In genomic region chr4:93285346-93285745, GRCh38 we compare ENCODE assay signal across 26 cellular contexts.
DNase-seq lines count a peak whose midpoint lies in the region; ATAC-seq, FAIRE-seq and TF ChIP-seq lines count a peak whose summit lies in the region.
"Had no signal": no experiment of that assay in that cellular context is flagged by ENCODE, and none has a peak within 500 bp of the region (broad histone marks: within the 10 kb centered on the region; RNA-seq: fewer than 3 reads in every experiment).

No MANE protein-coding gene starts in this region.

- H3K27ac ChIP-seq in HepG2 (ENCODE audit: extremely low read length, insufficient read depth, low read length) = no peak overlapping the region
- no peak overlapping the region for H3K27ac ChIP-seq in right lobe of liver
- H3K27ac ChIP-seq in small intestine (ENCODE audit: low read depth in 1 of 2, low read length in 1 of 2) = no peak overlapping the region
- H3K27ac ChIP-seq in H9 (ENCODE audit: insufficient read length, low read depth, low read length) = no peak overlapping the region
- H3K27ac ChIP-seq: 22Rv1; A549; BLaER1 treated with 17β-estradiol and CSF1 and Interleukin-3, amounts not matched to agents 10 nM and 100 nM; C4-2B had no signal

- no peak for ATAC-seq in HepG2
- no peak for ATAC-seq in right lobe of liver
- ATAC-seq: A549; CD8-positive, alpha-beta T cell; GM12878 had no signal

- H3K36me3 ChIP-seq in HepG2 (replicated peaks in 1 of 2; ENCODE audit: control insufficient read depth in 1 of 2, insufficient read depth in 2 of 2, low read length in 2 of 2) = no peaks in the 10 kb centered on the region
- no peaks in the 10 kb centered on the region for H3K36me3 ChIP-seq in right lobe of liver
- no peaks in the 10 kb centered on the region for H3K36me3 ChIP-seq in small intestine (ENCODE audit: control insufficient read depth in 2 of 2, insufficient read depth in 2 of 2, low read length in 2 of 2)
- H3K36me3 ChIP-seq: BLaER1 treated with 17β-estradiol and CSF1 and Interleukin-3, amounts not matched to agents 10 nM and 100 nM had no signal

- no peak overlapping the region for H3K56ac ChIP-seq in H9 (ENCODE audit: insufficient read length, low read depth, low read length)

- H3K27ac Mint-ChIP-seq in H9 = no peak overlapping the region
- H3K27ac Mint-ChIP-seq: B cell; CD4-positive, alpha-beta T cell; CD8-positive, alpha-beta T cell had no signal

- H3T11ph ChIP-seq in H9 (ENCODE audit: low read length) = no peak overlapping the region

- no peak overlapping the region for H2BK5ac ChIP-seq in H9 (ENCODE audit: insufficient read length, low read length)

- H4K20me1 ChIP-seq in HepG2 (ENCODE audit: insufficient read depth, low read length) = no peaks in the 10 kb centered on the region
- H4K20me1 ChIP-seq in H9 (ENCODE audit: control insufficient read depth, insufficient read depth, insufficient read length) = no peaks in the 10 kb centered on the region
- H4K20me1 ChIP-seq: BLaER1 treated with 17β-estradiol and CSF1 and Interleukin-3, amounts not matched to agents 10 nM and 100 nM had no signal

- no peak overlapping the region for H2AFZ ChIP-seq in HepG2 (ENCODE audit: low read length)
- no peak overlapping the region for H2AFZ ChIP-seq in H9 (ENCODE audit: low read length)

- no peak overlapping the region for H4K5ac ChIP-seq in H9 (ENCODE audit: insufficient read length, low read depth, low read length)

- in situ Hi-C loops in HepG2 (cut with HindIII; ENCODE audit: extremely low pct_ligation_motif_present, low pct_unique_long_range_greater_than_20kb) = no loop called here

- H3K9ac ChIP-seq in HepG2 (ENCODE audit: insufficient read depth, low read depth, low read length) (no peak overlapping the region), H9 (ENCODE audit: extremely low read depth, insufficient read length, low read length) (no peak overlapping the region)
- H3K9ac ChIP-seq: BLaER1 treated with 17β-estradiol and CSF1 and Interleukin-3, amounts not matched to agents 10 nM and 100 nM had no signal

- no peak overlapping the region for H2BK12ac ChIP-seq in H9 (ENCODE audit: insufficient read length, low read depth, low read length)

- no peak overlapping the region for H3K4ac ChIP-seq in H9 (ENCODE audit: low read depth, low read length)

- POLR2A ChIA-PET in HepG2 (lab: Yijun Ruan, JAX) = no interaction called here

- no peaks in the 10 kb centered on the region for H3K23me2 ChIP-seq in H9 (ENCODE audit: insufficient read length, low read depth, low read length, poor library complexity, severe bottlenecking)

- no peak overlapping the region for H3K4me3 ChIP-seq in HepG2 (replicated peaks in 1 of 3; ENCODE audit: insufficient read depth in 1 of 3, low read depth in 2 of 3, low read length in 3 of 3)
- H3K4me3 ChIP-seq in right lobe of liver = no peak overlapping the region
- H3K4me3 ChIP-seq in small intestine (ENCODE audit: low read depth in 1 of 2, low read length in 2 of 2) = no peak overlapping the region
- H3K4me3 ChIP-seq: A549; BLaER1 treated with 17β-estradiol and CSF1 and Interleukin-3, amounts not matched to agents 10 nM and 100 nM; GM12878 had no signal

- H3K27me3 ChIP-seq in HepG2 (ENCODE audit: control insufficient read depth in 1 of 2, insufficient read depth in 2 of 2, low read length in 2 of 2) (no peaks in the 10 kb centered on the region), right lobe of liver (no peaks in the 10 kb centered on the region), small intestine (ENCODE audit: control insufficient read depth in 2 of 2, insufficient read depth in 2 of 2, low read length in 2 of 2) (no peaks in the 10 kb centered on the region), H9 (ENCODE audit: insufficient read depth, low read length) (no peaks in the 10 kb centered on the region)
- H3K27me3 ChIP-seq: BLaER1 treated with 17β-estradiol and CSF1 and Interleukin-3, amounts not matched to agents 10 nM and 100 nM had no signal

- no peaks in the 10 kb centered on the region for H3K27me3 Mint-ChIP-seq in H9 (ENCODE audit: low read depth)
- H3K27me3 Mint-ChIP-seq: B cell; CD4-positive, alpha-beta T cell had no signal

- H3K9me3 Mint-ChIP-seq in H9 = no peaks in the 10 kb centered on the region
- H3K9me3 Mint-ChIP-seq: CD4-positive, alpha-beta T cell had no signal

- CTCF ChIA-PET in HepG2 (lab: Yijun Ruan, JAX; ENCODE audit: low intra/inter-chr PET ratio, low total read pairs) = no interaction called here

- H4K91ac ChIP-seq in H9 (ENCODE audit: insufficient read length, low read depth, low read length) = no peak overlapping the region

- H2BK20ac ChIP-seq in H9 (ENCODE audit: low read depth, low read length, poor library complexity, severe bottlenecking) = no peak overlapping the region

- H3K18ac ChIP-seq in H9 (ENCODE audit: insufficient read length, low read depth, low read length) = no peak overlapping the region

- FAIRE-seq in HepG2 (lab: Jason Lieb, UNC) (no peak), frontal cortex (lab: Jason Lieb, UNC) (peak; percentile 54), small intestine (lab: Jason Lieb, UNC) (peak; percentile 62)
- FAIRE-seq: A549, GM12878, GM12892, GM18507 had no signal

- H3K9me3 ChIP-seq in HepG2 (ENCODE audit: low read length) (no peaks in the 10 kb centered on the region), right lobe of liver (no peaks in the 10 kb centered on the region), small intestine (ENCODE audit: control insufficient read depth, low read depth) (no peaks in the 10 kb centered on the region), H9 (ENCODE audit: control insufficient read depth, low read depth, low read length) (no peaks in the 10 kb centered on the region)
- H3K9me3 ChIP-seq: A549; BLaER1 treated with 17β-estradiol and CSF1 and Interleukin-3, amounts not matched to agents 10 nM and 100 nM; Caco-2 had no signal

- no peak overlapping the region for H2AK5ac ChIP-seq in H9 (ENCODE audit: insufficient read length, low read length)

- H3K79me1 ChIP-seq in H9 (ENCODE audit: insufficient read depth, low read depth, low read length, poor library complexity, severe bottlenecking) = no peaks in the 10 kb centered on the region

- no peaks in the 10 kb centered on the region for H3K4me1 ChIP-seq in HepG2 (ENCODE audit: insufficient read depth, low read length)
- no peaks in the 10 kb centered on the region for H3K4me1 ChIP-seq in right lobe of liver
- no peaks in the 10 kb centered on the region for H3K4me1 ChIP-seq in small intestine (ENCODE audit: control insufficient read depth in 2 of 2, insufficient read depth in 1 of 2, low read depth in 1 of 2, low read length in 1 of 2)
- H3K4me1 ChIP-seq in H9 (ENCODE audit: insufficient read depth, low read length) = no peaks in the 10 kb centered on the region
- H3K4me1 ChIP-seq: A549; BLaER1 treated with 17β-estradiol and CSF1 and Interleukin-3, amounts not matched to agents 10 nM and 100 nM; Caco-2 had no signal

- H3K4me1 Mint-ChIP-seq in H9 = peaks cover 4% of the 10 kb centered on the region in 2 experiments; a peak in 3 of 4 replicates
- H3K4me1 Mint-ChIP-seq: B cell had no signal

- no peaks in the 10 kb centered on the region for H3K79me2 ChIP-seq in HepG2 (ENCODE audit: insufficient read depth, low read length)
- H3K79me2 ChIP-seq in H9 (ENCODE audit: insufficient read depth, low read length) = no peaks in the 10 kb centered on the region

- no TSS peak for BruUV-seq in HepG2 (replicated peaks; lab: Mats Ljungman, UMichigan)

- no peak for TF ChIP-seq RAD21 in HepG2 (CRISPR knock-in tag; IDR thresholded peaks at IDR 0.05)

- H3K14ac ChIP-seq in H9 (ENCODE audit: insufficient read depth, low read length) = no peak overlapping the region

- no peak for TF ChIP-seq CTCF in HepG2 (CRISPR knock-in tag; IDR thresholded peaks at IDR 0.05)
- no peak for TF ChIP-seq CTCF in right lobe of liver (IDR thresholded peaks at IDR 0.05)
- TF ChIP-seq CTCF in H9 (conservative IDR thresholded peaks at IDR 0.05) = no peak

- TF ChIP-seq POLR2A in HepG2 (IDR thresholded peaks at IDR 0.05; ENCODE audit: insufficient read depth in 1 of 2, low read depth in 2 of 2, low read length in 2 of 2) (no peak), right lobe of liver (IDR thresholded peaks at IDR 0.05) (no peak)

- no peak overlapping the region for H3K4me3 Mint-ChIP-seq in H9
- H3K4me3 Mint-ChIP-seq: B cell; CD4-positive, alpha-beta T cell; CD8-positive, alpha-beta T cell had no signal

- no peak overlapping the region for H2BK15ac ChIP-seq in H9 (ENCODE audit: low read depth, low read length)

- no peak for DNase-seq in HepG2 (ENCODE audit: low spot score)
- DNase-seq in right lobe of liver = no peak
- no peak for DNase-seq in frontal cortex (ENCODE audit: low spot score in 2 of 2)
- no peak for DNase-seq in small intestine
- DNase-seq in H9 = no peak
- DNase-seq in D341Med (ENCODE audit: low spot score) = no peak
- DNase-seq: AML-193; Caco-2; Calu3; CD4-positive, alpha-beta T cell; CD8-positive, alpha-beta T cell; DMS 273 treated with DMSO at 0.1 percent for 48 hours; DMS153; DMS53; DMS79; DND-41; EL; GDM1 had no signal

- H3K36me3 Mint-ChIP-seq in H9 (ENCODE audit: insufficient read depth in 1 of 3, low read depth in 3 of 3) = no peaks in the 10 kb centered on the region
- H3K36me3 Mint-ChIP-seq: CD8-positive, alpha-beta T cell had no signal

- no peak overlapping the region for H2BK120ac ChIP-seq in H9 (ENCODE audit: low read depth, low read length, poor library complexity, severe bottlenecking)

- no peak overlapping the region for H4K8ac ChIP-seq in H9 (replicated peaks; ENCODE audit: insufficient read length, low read depth, low read length)

- no peak overlapping the region for H3K4me2 ChIP-seq in HepG2 (ENCODE audit: low read depth, low read length)
- H3K4me2 ChIP-seq in H9 (ENCODE audit: insufficient read depth, insufficient read length, low read length) = no peak overlapping the region
- H3K4me2 ChIP-seq: A549; BLaER1 treated with 17β-estradiol and CSF1 and Interleukin-3, amounts not matched to agents 10 nM and 100 nM had no signal

- no peak overlapping the region for H3K23ac ChIP-seq in H9 (ENCODE audit: insufficient read length, low read depth, low read length)

- intact Hi-C loops in HepG2 (cut with micrococcal nuclease; ENCODE audit: unreplicated experiment) (no loop called here), right lobe of liver (cut with DNase I) (no loop called here)

- TF ChIP-seq EP300 in HepG2 (IDR thresholded peaks at IDR 0.05; ENCODE audit: low read depth in 2 of 2, low read length in 2 of 2) = no peak
- no peak for TF ChIP-seq EP300 in HepG2 (CRISPR knock-in tag; IDR thresholded peaks at IDR 0.05; ENCODE audit: borderline replicate concordance)
